ENCODE assay signal across 17 cellular contexts in genomic region chr14:92768795-92769194, GRCh38. TPM values are rescaled to one million over a fixed set of nuclear protein-coding genes. Genes with fewer than 3 reads are reported as not detected.
DNase-seq lines count a peak whose midpoint lies in the region; ATAC-seq lines count a peak whose summit lies in the region.
"Had no signal": no experiment of that assay in that cellular context is flagged by ENCODE, and none has a peak within 500 bp of the region (broad histone marks: within the 10 kb centered on the region; RNA-seq: fewer than 3 reads in every experiment).

No MANE protein-coding gene starts in this region.

- H3K9me3 ChIP-seq in BLaER1: no peaks in the 10 kb centered on the region
- H3K9me3 ChIP-seq: stomach, vagina had no signal

- no peaks in the 10 kb centered on the region for H3K27me3 ChIP-seq in BLaER1
- H3K27me3 ChIP-seq: stomach, vagina had no signal

- no peak overlapping the region for H3K4me3 Mint-ChIP-seq in dendritic cell treated with granulocyte-macrophage colony-stimulating factor and Interleukin-4, amounts not matched to agents 40 ng/mL and 50 ng/mL, for 4 days

- peaks cover 43% of the 10 kb centered on the region for H3K4me1 Mint-ChIP-seq in dendritic cell treated with granulocyte-macrophage colony-stimulating factor and Interleukin-4, amounts not matched to agents 40 ng/mL and 50 ng/mL, for 4 days (ENCODE audit: low read depth)

- no peak overlapping the region for H3K27ac ChIP-seq in BLaER1
- H3K27ac ChIP-seq: vagina had no signal

- peak overlapping the region; percentile 39 for H3K4me2 ChIP-seq in BLaER1

- H3K4me3 ChIP-seq in BLaER1: no peak overlapping the region
- H3K4me3 ChIP-seq: stomach, vagina had no signal

- DNase-seq in H4 (ENCODE audit: low spot score) (no peak), RKO (ENCODE audit: low spot score) (no peak), NAMALWA (ENCODE audit: low spot score) (no peak), GM03348 (ENCODE audit: low spot score) (no peak)
- DNase-seq: activated CD4-positive, alpha-beta T cell treated with anti-CD3 and anti-CD28 coated beads for 4 hours; amniotic stem cell; COR-L47; foreskin fibroblast; NCI-H1048; NCI-H2227 treated with DMSO at 0.1 percent for 48 hours; T1000 had no signal

- no peaks in the 10 kb centered on the region for H3K9me3 Mint-ChIP-seq in dendritic cell treated with granulocyte-macrophage colony-stimulating factor and Interleukin-4, amounts not matched to agents 40 ng/mL and 50 ng/mL, for 4 days

- peaks cover 22% of the 10 kb centered on the region for H3K4me1 ChIP-seq in BLaER1
- H3K4me1 ChIP-seq: stomach, vagina had no signal

- no peak overlapping the region for H3K9ac ChIP-seq in BLaER1

- no peaks in the 10 kb centered on the region for H3K36me3 ChIP-seq in BLaER1
- H3K36me3 ChIP-seq: stomach, vagina had no signal

- H3K27ac Mint-ChIP-seq in dendritic cell treated with granulocyte-macrophage colony-stimulating factor and Interleukin-4, amounts not matched to agents 40 ng/mL and 50 ng/mL, for 4 days: peak overlapping the region; percentile 83

- peak; percentile 2 for ATAC-seq in GM19372 (IDR thresholded peaks at IDR 0.05; ENCODE audit: low read depth, unreplicated experiment)
- peak; percentile 11 for ATAC-seq in HG03521 (IDR thresholded peaks at IDR 0.05; ENCODE audit: unreplicated experiment)

- H3K36me3 Mint-ChIP-seq in dendritic cell treated with granulocyte-macrophage colony-stimulating factor and Interleukin-4, amounts not matched to agents 40 ng/mL and 50 ng/mL, for 4 days (ENCODE audit: low read depth): no peaks in the 10 kb centered on the region

- no peaks in the 10 kb centered on the region for H4K20me1 ChIP-seq in BLaER1

- H3K27me3 Mint-ChIP-seq in dendritic cell treated with granulocyte-macrophage colony-stimulating factor and Interleukin-4, amounts not matched to agents 40 ng/mL and 50 ng/mL, for 4 days: peaks cover 4% of the 10 kb centered on the region

- intact Hi-C loops in dendritic cell treated with granulocyte-macrophage colony-stimulating factor and Interleukin-4, amounts not matched to agents 40 ng/mL and 50 ng/mL, for 4 days (cut with micrococcal nuclease): no loop called here

RNA-seq across cellular contexts. Expression of gene LGMN, which starts 20.4 kb away (rescaled TPM):
- 30.1 and 38.5 TPM in 2 replicates for total RNA-seq in H4 (2014; rRNA removed; shearing (Covaris generic))

RNA-seq across cellular contexts. Expression of gene GOLGA5, which starts 25.3 kb away (rescaled TPM):
- 21.9 and 35.4 TPM in 2 replicates for total RNA-seq in H4 (2014; rRNA removed; shearing (Covaris generic))
